In the genomic region with DNA sequence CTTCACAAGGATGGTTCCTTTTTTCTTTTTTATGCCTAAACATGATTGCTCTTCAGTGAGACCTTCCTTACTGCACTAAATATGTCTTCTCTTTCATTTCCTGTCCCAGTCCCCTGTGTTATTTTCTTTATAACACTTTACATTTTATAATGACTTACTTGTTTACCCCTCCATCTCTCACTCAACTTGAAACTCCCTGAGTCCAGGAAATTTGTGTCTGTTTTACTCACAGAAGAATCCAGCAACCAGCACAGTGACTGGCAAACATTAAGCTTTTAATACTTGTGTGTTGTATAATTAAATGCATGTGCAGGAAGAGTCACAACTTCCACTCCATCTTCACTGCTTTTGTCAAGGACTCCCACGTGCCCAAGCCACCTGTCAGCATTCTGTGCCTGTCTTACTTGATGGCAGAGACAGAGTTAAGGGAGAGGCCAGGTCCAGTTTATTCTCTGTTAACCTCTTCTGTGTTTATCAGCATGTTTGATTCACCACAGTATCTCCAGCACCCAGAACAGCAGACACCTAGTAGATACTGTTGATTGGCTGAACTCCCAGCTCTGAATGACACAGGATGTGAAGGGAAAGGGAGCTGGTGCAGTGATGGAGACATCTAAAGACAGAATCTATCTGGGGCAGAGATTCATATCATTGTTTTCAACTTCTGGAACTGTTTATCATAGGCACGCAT, we compare ENCODE assay signal across 2 cellular contexts.
A peak's percentile ranks its signal among the peaks of the same experiment; 100 is the strongest.
TF ChIP-seq lines count a peak whose summit lies in the region.

No MANE protein-coding gene starts in this region.

TF ChIP-seq in GM12891, 5 proteins besides CTCF, POLR2A, EP300 and RAD21:
- TF ChIP-seq PAX5 (IDR thresholded peaks at IDR 0.05; ENCODE audit: insufficient read depth, low read length, severe bottlenecking) = no peak
- TF ChIP-seq TAF1 (IDR thresholded peaks at IDR 0.05; ENCODE audit: low read depth, low read length) = no peak
- no peak for TF ChIP-seq SPI1 (IDR thresholded peaks at IDR 0.05; ENCODE audit: low read depth, low read length)
- TF ChIP-seq POLR2AphosphoS5 (IDR thresholded peaks at IDR 0.05; ENCODE audit: low read depth, low read length) = no peak

TF ChIP-seq in K562, 482 proteins besides CTCF, POLR2A, EP300 and RAD21:
- peak; percentile 59 for TF ChIP-seq CBFA2T2 (conservative IDR thresholded peaks at IDR 0.05)
- TF ChIP-seq ZNF184 (CRISPR knock-in tag; IDR thresholded peaks at IDR 0.05) = no peak
- TF ChIP-seq KDM1A (IDR thresholded peaks at IDR 0.05) = peak; percentile 6 to 28; a peak in 1 of 4 replicates
- peak; percentile 74 for TF ChIP-seq CBFA2T3 (IDR thresholded peaks at IDR 0.05)
- peak; percentile 44; the same call in 1 of the 2 replicates for TF ChIP-seq NFIC (IDR thresholded peaks at IDR 0.05)
- TF ChIP-seq ARID1B (IDR thresholded peaks at IDR 0.05) = peak; percentile 62
- no peak for TF ChIP-seq CBFB (CRISPR knock-in tag; IDR thresholded peaks at IDR 0.05)
- TF ChIP-seq TCF3 (CRISPR knock-in tag; IDR thresholded peaks at IDR 0.05) = peak; percentile 60; the same call in 1 of the 2 replicates
- peak; percentile 44; the same call in 1 of the 2 replicates for TF ChIP-seq TAL1 (IDR thresholded peaks at IDR 0.05)
TF ChIP-seq in K562: peak in this region for 7.
